In genomic region chr1:9218917-9219316, GRCh38 we compare ENCODE assay signal across 3 cellular contexts.
TF ChIP-seq lines count a peak whose summit lies in the region.

No MANE protein-coding gene starts in this region.

TF ChIP-seq in GM12891, 5 proteins besides CTCF, POLR2A, EP300 and RAD21:
- TF ChIP-seq POU2F2 (IDR thresholded peaks at IDR 0.05; ENCODE audit: low read depth, low read length) (no peak), PAX5 (IDR thresholded peaks at IDR 0.05; ENCODE audit: insufficient read depth, low read length, severe bottlenecking) (no peak), POLR2AphosphoS5 (IDR thresholded peaks at IDR 0.05; ENCODE audit: low read depth, low read length) (no peak), TAF1 (IDR thresholded peaks at IDR 0.05; ENCODE audit: low read depth, low read length) (no peak), SPI1 (IDR thresholded peaks at IDR 0.05; ENCODE audit: low read depth, low read length) (no peak)

TF ChIP-seq in WTC11, 78 proteins besides CTCF, POLR2A, EP300 and RAD21:
- no peak for TF ChIP-seq E2F4 (CRISPR knock-in tag; IDR thresholded peaks at IDR 0.05; ENCODE audit: borderline replicate concordance, low read depth)
- TF ChIP-seq GTF2I (CRISPR knock-in tag; conservative IDR thresholded peaks at IDR 0.05) = 0 out of 2 replicates have a peak, but pooled peaks have one; percentile 29

TF ChIP-seq in K562, 482 proteins besides CTCF, POLR2A, EP300 and RAD21:
- TF ChIP-seq RBM25 (IDR thresholded peaks at IDR 0.05; ENCODE audit: low read depth, low read length, severe bottlenecking) (peak; percentile 70), ADNP (tag; IDR thresholded peaks at IDR 0.05) (0 out of 2 replicates have a peak, but pooled peaks have one; percentile 37), BCOR (IDR thresholded peaks at IDR 0.05) (peak; percentile 71), KDM1A (IDR thresholded peaks at IDR 0.05) (peak; percentile 55 to 56), PCBP1 (IDR thresholded peaks at IDR 0.05; ENCODE audit: low read depth, low read length, poor library complexity, severe bottlenecking) (no peak), ZNF146 (CRISPR knock-in tag; IDR thresholded peaks at IDR 0.05; ENCODE audit: unreplicated experiment) (peak; percentile 98), ZNF57 (CRISPR knock-in tag; IDR thresholded peaks at IDR 0.05) (no peak), ZNF282 (CRISPR knock-in tag; IDR thresholded peaks at IDR 0.05) (no peak), HNRNPLL (IDR thresholded peaks at IDR 0.05; ENCODE audit: low read depth, low read length, poor library complexity, severe bottlenecking) (no peak), RCOR1 (IDR thresholded peaks at IDR 0.05; ENCODE audit: borderline replicate concordance in 1 of 2, low read depth in 2 of 2, low read length in 2 of 2) (0 out of 4 replicates have a peak, but pooled peaks of 1 of the 2 experiments have one; percentile 26), TAL1 (IDR thresholded peaks at IDR 0.05) (no peak)
